8 cellular contexts compared by ENCODE assay signal in genomic region chr6:32178547-32179440, GRCh38. TPM values are rescaled to one million over a fixed set of nuclear protein-coding genes. Genes with fewer than 3 reads are reported as not detected.
A peak's percentile ranks its signal among the peaks of the same experiment; 100 is the strongest.
DNase-seq lines count a peak whose midpoint lies in the region; ATAC-seq and TF ChIP-seq lines count a peak whose summit lies in the region.

No MANE protein-coding gene starts in this region.

- peak overlapping the region; percentile 62 for H3K27ac Mint-ChIP-seq in Calu3 (ENCODE audit: unreplicated experiment)

- H3K4me3 ChIP-seq in MG63 = peak overlapping the region; percentile 66
- H3K4me3 ChIP-seq in muscle layer of duodenum (ENCODE audit: low read depth in 1 of 2, low read length in 2 of 2) = peak overlapping the region; percentile 80 to 84

- intact Hi-C loops in Calu3 (cut with micrococcal nuclease; ENCODE audit: unreplicated experiment) = loop anchor here (5.0 kb wide), 1 partner anchor 221 kb away; the partner anchor contains the start of genes NELFE and SKIC2

- H3K4me3 Mint-ChIP-seq in Calu3 (ENCODE audit: low read depth, unreplicated experiment) = peak overlapping the region; percentile 82

- H3K36me3 ChIP-seq in MG63 = no peaks in the 10 kb centered on the region
- H3K36me3 ChIP-seq in muscle layer of duodenum (ENCODE audit: control insufficient read depth in 1 of 2, insufficient read depth in 2 of 2, low read length in 2 of 2) = peaks cover 21 to 29% of the 10 kb centered on the region in 2 donors

- H3K27me3 Mint-ChIP-seq in Calu3 (ENCODE audit: unreplicated experiment) = no peaks in the 10 kb centered on the region

- H3K27me3 ChIP-seq in MG63 (no peaks in the 10 kb centered on the region), muscle layer of duodenum (ENCODE audit: low read depth, low read length) (no peaks in the 10 kb centered on the region)

- peaks cover 35% of the 10 kb centered on the region for H3K4me1 Mint-ChIP-seq in Calu3 (ENCODE audit: low read depth, unreplicated experiment)

- H3K9me3 Mint-ChIP-seq in Calu3 (ENCODE audit: low read depth, unreplicated experiment) = no peaks in the 10 kb centered on the region

- no TSS peak for BruUV-seq in Calu3 (replicated peaks; lab: Mats Ljungman, UMichigan)

- CTCF ChIA-PET in Calu3 (lab: Charles Lee) = interaction anchor here (0.7 to 1.6 kb wide), 4 partner anchors 11 to 58 kb away, joined by 3 to 8 read pairs (median 4); partner anchors contain the start of gene PBX2

- TF ChIP-seq CTCF in Calu3 (IDR thresholded peaks at IDR 0.05; ENCODE audit: unreplicated experiment) = no peak

- DNase-seq in Calu3 = no peak
- DNase-seq in MG63 = no peak
- peak; percentile 42 for DNase-seq in cerebellar cortex (ENCODE audit: low spot score)
- DNase-seq in NCI-H2227 treated with DMSO at 0.1 percent for 48 hours (lab: John Stamatoyannopoulos, UW) = no peak
- DNase-seq in foreskin melanocyte = no peak
- DNase-seq in COLO829 (ENCODE audit: low spot score) = no peak

- peaks cover 35 to 48% of the 10 kb centered on the region in 2 donors for H3K4me1 ChIP-seq in muscle layer of duodenum (ENCODE audit: control insufficient read depth in 1 of 2, insufficient read depth in 2 of 2, low read length in 2 of 2)

- no peaks in the 10 kb centered on the region for H3K9me3 ChIP-seq in MG63
- no peaks in the 10 kb centered on the region for H3K9me3 ChIP-seq in muscle layer of duodenum (ENCODE audit: control insufficient read depth in 1 of 2, low read length in 2 of 2)

- no peak for ATAC-seq in HG02884 (IDR thresholded peaks at IDR 0.05; ENCODE audit: unreplicated experiment)

- peak overlapping the region; percentile 99 for H3K27ac ChIP-seq in muscle layer of duodenum (ENCODE audit: low read length)

- peaks cover 78% of the 10 kb centered on the region for H3K36me3 Mint-ChIP-seq in Calu3 (ENCODE audit: insufficient read depth, unreplicated experiment)

RNA-seq across cellular contexts. Expression of gene RNF5, which starts 0.6 kb away (rescaled TPM):
- total RNA-seq in Calu3 (2022) = 85.4 and 89.6 TPM in 2 replicates
- 28.7 and 38.3 TPM in 2 replicates for total RNA-seq in MG63 (2014; rRNA removed; shearing (Covaris generic); ENCODE audit: low replicate concordance)

RNA-seq across cellular contexts. Expression of gene AGPAT1, which starts 2.9 kb away (rescaled TPM):
- 138 and 139 TPM in 2 replicates for total RNA-seq in Calu3 (2022)
- total RNA-seq in MG63 (2014; rRNA removed; shearing (Covaris generic); ENCODE audit: low replicate concordance) = 22.8 and 24.8 TPM in 2 replicates

RNA-seq across cellular contexts. Expression of gene AGER, which starts 5.3 kb away (rescaled TPM):
- total RNA-seq in Calu3 (2022) = 14.3 and 14.4 TPM in 2 replicates
- total RNA-seq in MG63 (2014; rRNA removed; shearing (Covaris generic); ENCODE audit: low replicate concordance) = 1.4 TPM in 1 of 2 replicates, not detected in the other

RNA-seq across cellular contexts. Expression of gene PBX2, which starts 11.2 kb away (rescaled TPM):
- 122 and 141 TPM in 2 replicates for total RNA-seq in Calu3 (2022)
- total RNA-seq in MG63 (2014; rRNA removed; shearing (Covaris generic); ENCODE audit: low replicate concordance) = 10.9 and 13.2 TPM in 2 replicates

RNA-seq across cellular contexts. Expression of gene GPSM3, which starts 13.6 kb away (rescaled TPM):
- total RNA-seq in Calu3 (2022) = 6.2 and 6.3 TPM in 2 replicates
- 0.10 and 0.20 TPM in 2 replicates for total RNA-seq in MG63 (2014; rRNA removed; shearing (Covaris generic); ENCODE audit: low replicate concordance)
